ENCODE assay signal across 7 cellular contexts in genomic region chr6:35729349-35729678, GRCh38. TPM values are rescaled to one million over a fixed set of nuclear protein-coding genes. Genes with fewer than 3 reads are reported as not detected.
DNase-seq lines count a peak whose midpoint lies in the region; ATAC-seq and TF ChIP-seq lines count a peak whose summit lies in the region.
"Had no signal": no experiment of that assay in that cellular context is flagged by ENCODE, and none has a peak within 500 bp of the region (broad histone marks: within the 10 kb centered on the region; RNA-seq: fewer than 3 reads in every experiment).

No MANE protein-coding gene starts in this region.

- TF ChIP-seq CTCF in sigmoid colon (IDR thresholded peaks at IDR 0.05) (no peak), A673 (conservative IDR thresholded peaks at IDR 0.05; ENCODE audit: low read depth, low read length) (no peak)

- CTCF ChIA-PET in A673 (lab: Charles Lee), result no interaction called here

- DNase-seq in Karpas-422, result no peak
- peak; percentile 27 for DNase-seq in cerebellar cortex (ENCODE audit: low spot score)
- DNase-seq in sigmoid colon, result no peak
- DNase-seq in A673 (ENCODE audit: low spot score), result no peak
- DNase-seq in SHP77 (lab: John Stamatoyannopoulos, UW), result no peak
- DNase-seq: NCI-H526 treated with DMSO at 0.1 percent for 48 hours had no signal

- TF ChIP-seq POLR2A in sigmoid colon (IDR thresholded peaks at IDR 0.05), result no peak

- no peaks in the 10 kb centered on the region for H3K27me3 ChIP-seq in Karpas-422 (ENCODE audit: low read length)
- H3K27me3 ChIP-seq in sigmoid colon, result no peaks in the 10 kb centered on the region
- no peaks in the 10 kb centered on the region for H3K27me3 ChIP-seq in A673 (replicated peaks; ENCODE audit: insufficient read depth, low read depth, low read length, poor library complexity)

- H3K36me3 ChIP-seq in Karpas-422 (ENCODE audit: insufficient read depth, low read length), result no peaks in the 10 kb centered on the region
- no peaks in the 10 kb centered on the region for H3K36me3 ChIP-seq in sigmoid colon
- no peaks in the 10 kb centered on the region for H3K36me3 ChIP-seq in A673 (ENCODE audit: insufficient read depth, low read length, poor library complexity, severe bottlenecking)

- H3K4me3 ChIP-seq in Karpas-422 (ENCODE audit: low read length) (no peak overlapping the region), sigmoid colon (no peak overlapping the region), A673 (ENCODE audit: low read depth, low read length, poor library complexity, severe bottlenecking) (no peak overlapping the region)

- no TSS peak for BruUV-seq in A673 (replicated peaks; lab: Mats Ljungman, UMichigan)

- H3K4me2 ChIP-seq in Karpas-422 (ENCODE audit: low read depth, low read length, poor library complexity, severe bottlenecking), result no peak overlapping the region

- H3K4me1 ChIP-seq in Karpas-422 (ENCODE audit: low read length) (peaks cover 48% of the 10 kb centered on the region), sigmoid colon (peaks cover 5 to 90% (median 85%) of the 10 kb centered on the region in 4 donors), A673 (ENCODE audit: insufficient read depth, low read length, poor library complexity, severe bottlenecking) (peaks cover 45% of the 10 kb centered on the region)

- POLR2A ChIA-PET in A673 (lab: Charles Lee; ENCODE audit: low non-redundant PET), result no interaction called here

- H3K9me3 ChIP-seq in Karpas-422 (ENCODE audit: low read length), result no peaks in the 10 kb centered on the region
- H3K9me3 ChIP-seq in sigmoid colon, result no peaks in the 10 kb centered on the region
- no peaks in the 10 kb centered on the region for H3K9me3 ChIP-seq in A673 (ENCODE audit: low read depth, low read length, poor library complexity, severe bottlenecking)

- no peaks in the 10 kb centered on the region for H3K9me2 ChIP-seq in Karpas-422 (replicated peaks; ENCODE audit: insufficient read depth, low read length)

- WGBS in sigmoid colon, 2 donors, result 22 to 56% methylated on average over 3 of the region's 3 CpGs

- intact Hi-C loops in sigmoid colon (cut with DNase I), result loop anchor here (2.0 to 5.0 kb wide), 2 partner anchors 239 to 1403 kb away; no protein-coding TSS in a partner anchor
- intact Hi-C loops in A673 (cut with micrococcal nuclease; ENCODE audit: unreplicated experiment), result no loop called here

- no peak overlapping the region for H3K9ac ChIP-seq in Karpas-422 (ENCODE audit: low read length)

- H3K27ac ChIP-seq in Karpas-422 (ENCODE audit: low read length) (no peak overlapping the region), sigmoid colon (peak overlapping the region; percentile 96 to 100 (median 98)), A673 (ENCODE audit: low read depth, low read length, poor library complexity, severe bottlenecking) (no peak overlapping the region)

- H2AFZ ChIP-seq in Karpas-422 (ENCODE audit: low read length), result 0 out of 2 replicates have a peak overlapping the region, but pooled peaks have one; percentile 92

- no peaks in the 10 kb centered on the region for H4K20me1 ChIP-seq in Karpas-422 (ENCODE audit: insufficient read depth, low read depth, low read length)

- no peak for ATAC-seq in HG02763 (IDR thresholded peaks at IDR 0.05; ENCODE audit: unreplicated experiment)

- TF ChIP-seq EP300 in sigmoid colon (IDR thresholded peaks at IDR 0.05), result no peak

- H3K79me2 ChIP-seq in Karpas-422 (ENCODE audit: low read length), result no peaks in the 10 kb centered on the region

RNA-seq across cellular contexts. Expression of gene ARMC12, which starts 7.5 kb away (rescaled TPM):
- 0.60 and 1.6 TPM in 2 replicates for total RNA-seq in Karpas-422 (2014; rRNA removed; shearing (Covaris generic); ENCODE audit: low replicate concordance)
- total RNA-seq in sigmoid colon, result 1 to 10 TPM in 2 of 4 donors, under 1 TPM in 1, not detected in 1; 0.49 to 5.0 (median 1.1) TPM
- polyA plus RNA-seq in sigmoid colon, result under 1 TPM in 1 of 3 donors, not detected in 2; 0.66 TPM
- 0.74 and 1.0 TPM in 2 replicates for total RNA-seq in A673 (2021)

RNA-seq across cellular contexts. Expression of gene FKBP5, which starts 40.6 kb away (rescaled TPM):
- total RNA-seq in Karpas-422 (2014; rRNA removed; shearing (Covaris generic); ENCODE audit: low replicate concordance), result 22.9 and 28.3 TPM in 2 replicates
- total RNA-seq in sigmoid colon (100 to 1,000 TPM; 200 to 326 (median 258) TPM), A673 (2021) (20.4 and 26.2 TPM in 2 replicates)
- polyA plus RNA-seq in sigmoid colon, result 100 to 1,000 TPM in 1 of 3 donors, 10 to 100 TPM in 2; 52.9 to 165 (median 93.9) TPM

RNA-seq across cellular contexts. Expression of gene CLPSL2, which starts 47.1 kb away (rescaled TPM):
- not detected in 2 replicates for total RNA-seq in Karpas-422 (2014; rRNA removed; shearing (Covaris generic); ENCODE audit: low replicate concordance)
- total RNA-seq in sigmoid colon (not detected), A673 (2021) (not detected in 2 replicates)
- polyA plus RNA-seq in sigmoid colon, result not detected

RNA-seq across cellular contexts. Expression of gene CLPSL1, which starts 51.5 kb away (rescaled TPM):
- not detected in 2 replicates for total RNA-seq in Karpas-422 (2014; rRNA removed; shearing (Covaris generic); ENCODE audit: low replicate concordance)
- total RNA-seq in sigmoid colon (not detected), A673 (2021) (not detected in 2 replicates)
- not detected for polyA plus RNA-seq in sigmoid colon

Comparison
In these comparisons a context has a peak if more than half of its experiments do, and no peak if none do; other contexts are left out.
1. H3K27ac ChIP-seq: peak in sigmoid colon (4 of 4); none in Karpas-422 (single experiment) and A673 (single experiment).